Comparison of ENCODE assay signal across 1 cellular context in the genomic region with DNA sequence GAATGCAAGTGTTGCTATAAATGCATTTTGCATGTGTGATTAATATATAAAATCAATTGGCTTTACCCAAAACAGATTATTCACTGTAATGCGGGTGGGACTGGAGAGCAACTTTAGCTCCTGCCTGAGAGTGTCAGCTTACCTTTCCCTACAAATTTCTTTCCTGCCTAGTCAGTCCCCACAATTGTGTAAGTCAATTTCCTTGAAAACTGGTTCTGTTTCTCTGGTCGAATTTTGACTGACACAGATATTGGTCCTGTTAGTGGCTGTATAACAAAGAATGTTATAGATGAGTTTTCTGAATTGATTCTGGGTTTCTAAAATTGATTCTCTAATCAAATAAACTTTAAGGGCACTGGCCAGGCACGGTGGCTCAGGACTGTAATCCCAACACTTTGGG. TPM values are rescaled to one million over a fixed set of nuclear protein-coding genes. Genes with fewer than 3 reads are reported as not detected.
"Had no signal": no experiment of that assay in that cellular context is flagged by ENCODE, and none has a peak within 500 bp of the region (broad histone marks: within the 10 kb centered on the region; RNA-seq: fewer than 3 reads in every experiment).

No MANE protein-coding gene starts in this region.

RNA-seq across cellular contexts. Expression of a gene that starts 43.0 kb away (rescaled TPM):
- total RNA-seq: OCI-LY7 had no signal
